Comparison of ENCODE assay signal across 18 cellular contexts in the genomic region with DNA sequence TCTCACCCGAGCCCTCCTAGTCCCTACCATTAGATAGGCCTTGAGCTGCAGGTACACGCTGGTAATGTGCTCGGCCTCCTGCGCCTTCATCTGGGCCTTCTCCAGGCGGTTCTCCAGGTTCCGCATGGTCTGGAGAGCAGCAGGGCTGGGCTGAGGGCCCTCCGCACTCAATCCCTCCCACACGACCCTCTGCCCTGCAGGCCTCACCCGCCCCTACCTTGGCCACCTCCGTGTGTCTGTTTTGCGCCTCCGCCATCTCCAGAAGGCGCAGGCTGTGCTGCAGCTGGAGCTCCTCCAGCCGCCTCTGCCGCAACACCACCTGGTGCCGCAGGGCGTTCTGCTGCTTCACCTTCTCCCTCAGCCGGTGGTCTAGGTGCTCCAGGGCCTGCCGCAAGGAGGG. TPM values are rescaled to one million over a fixed set of nuclear protein-coding genes. Genes with fewer than 3 reads are reported as not detected.
DNase-seq lines count a peak whose midpoint lies in the region; FAIRE-seq and TF ChIP-seq lines count a peak whose summit lies in the region.
"Had no signal": no experiment of that assay in that cellular context is flagged by ENCODE, and none has a peak within 500 bp of the region (broad histone marks: within the 10 kb centered on the region; RNA-seq: fewer than 3 reads in every experiment).

No MANE protein-coding gene starts in this region.

- H4K91ac ChIP-seq in H1 (replicated peaks; ENCODE audit: insufficient read length, low read length) = peak overlapping the region; percentile 22

- H3K56ac ChIP-seq in H1 (replicated peaks; ENCODE audit: insufficient read length, low read depth, low read length) = no peak overlapping the region

- peaks cover 22% of the 10 kb centered on the region for H3K27me3 Mint-ChIP-seq in mesothelial cell of epicardium (ENCODE audit: low read depth)

- no peak for TF ChIP-seq EP300 in H1 (IDR thresholded peaks at IDR 0.05; ENCODE audit: borderline replicate concordance in 1 of 2, low read depth in 2 of 2, low read length in 2 of 2)

- TF ChIP-seq CTCF in GM13976 (IDR thresholded peaks at IDR 0.05; ENCODE audit: borderline replicate concordance, control extremely low read depth, extremely low read depth, insufficient read depth, missing control alignments) (no peak), H1 (IDR thresholded peaks at IDR 0.05; ENCODE audit: control extremely low read depth in 1 of 3, insufficient read depth in 1 of 3, low read depth in 1 of 3, low read length in 3 of 3) (no peak), mesothelial cell of epicardium (IDR thresholded peaks at IDR 0.05; ENCODE audit: unreplicated experiment) (no peak)

- peak; percentile 9 for DNase-seq in GM13976 (ENCODE audit: low spot score)
- DNase-seq in H7 = peak; percentile 18
- DNase-seq in H1 (ENCODE audit: low read depth in 1 of 2, low spot score in 2 of 2) = no peak
- DNase-seq in NCI-H2227 treated with DMSO at 0.1 percent for 48 hours (lab: John Stamatoyannopoulos, UW) = no peak
- DNase-seq in mesothelial cell of epicardium (ENCODE audit: low spot score in 2 of 2, unreplicated experiment in 2 of 2) = no peak
- DNase-seq: ACHN; BE2C; C1 segment of cervical spinal cord; Caco-2; CD4-positive, alpha-beta T cell; GM23248 had no signal

- in situ Hi-C loops in GM13976 (cut with MboI; ENCODE audit: low sequenced_read_pairs, unreplicated experiment) = no loop called here

- no peak for FAIRE-seq in H1 (lab: Jason Lieb, UNC)
- FAIRE-seq: A204.1, D721Med, G401.6, GM12891, GM18507, H54 had no signal

- POLR2A ChIA-PET in H1 (lab: Charles Lee; ENCODE audit: partially characterized antibody) = interaction anchor here (1.1 to 1.4 kb wide), 2 partner anchors 8 to 9 kb away, joined by 5 read pairs; partner anchors contain the start of genes ODAD3 and PRKCSH

- no peaks in the 10 kb centered on the region for H3K79me2 ChIP-seq in H1 (ENCODE audit: control insufficient read depth in 1 of 2, insufficient read depth in 2 of 2, low read length in 2 of 2)

- H2BK20ac ChIP-seq in H1 (ENCODE audit: low read length) = no peak overlapping the region

- no peak overlapping the region; the same call in 1 of the 2 replicates for H3K18ac ChIP-seq in H1 (ENCODE audit: extremely low read depth, low read length)

- H3K23me2 ChIP-seq in H1 (ENCODE audit: low read depth, low read length) = peaks cover 7% of the 10 kb centered on the region; the same call in 1 of the 2 replicates

- CTCF ChIA-PET in H1 (lab: Charles Lee; ENCODE audit: partially characterized antibody) = interaction anchor here (0.9 to 2.5 kb wide), 5 partner anchors 9 to 56 kb away, joined by 3 to 12 read pairs (median 3); partner anchors contain the start of genes ODAD3 and PRKCSH

- H4K8ac ChIP-seq in H1 (ENCODE audit: extremely low read depth, insufficient read depth, low read length) = peak overlapping the region; percentile 41; the same call in 1 of the 2 replicates

- no peaks in the 10 kb centered on the region for H3K79me1 ChIP-seq in H1 (ENCODE audit: low read depth, low read length)

- WGBS in H1 (ENCODE audit: extremely low coverage in 1 of 2, insufficient coverage in 1 of 2, insufficient read length in 1 of 2, insufficient replicate concordance in 2 of 2, low coverage in 1 of 2, low lambda C conversion rate in 2 of 2, missing lambda C conversion rate in 1 of 2), 2 experiments = 89% methylated on average over 19 of the region's 19 CpGs; no CpG with 5 or more reads in 1 of the 2 experiments

- H3K9ac ChIP-seq in H1 (replicated peaks in 1 of 4; ENCODE audit: extremely low read depth in 1 of 4, low read depth in 3 of 4, low read length in 3 of 4) = no peak overlapping the region
- H3K9ac ChIP-seq: GM23248 had no signal

- no peak overlapping the region for H3K27ac ChIP-seq in H1 (ENCODE audit: low read depth, low read length)
- H3K27ac ChIP-seq: GM23248 had no signal

- H3K27ac Mint-ChIP-seq in mesothelial cell of epicardium = no peak overlapping the region
- H3K27ac Mint-ChIP-seq: CD4-positive, alpha-beta T cell had no signal

- H3K27me3 ChIP-seq in H7 (ENCODE audit: control insufficient read depth, insufficient read depth, low read length) (peaks cover 24% of the 10 kb centered on the region), H1 (replicated peaks in 1 of 4; ENCODE audit: control insufficient read depth in 3 of 4, extremely low read depth in 1 of 4, insufficient read depth in 3 of 4, low read length in 3 of 4) (peaks cover 2 to 16% (median 13%) of the 10 kb centered on the region in 4 experiments)

- H3K36me3 ChIP-seq in H7 (replicated peaks; ENCODE audit: control insufficient read depth, insufficient read depth, low read length) = no peaks in the 10 kb centered on the region
- no peaks in the 10 kb centered on the region for H3K36me3 ChIP-seq in H1 (ENCODE audit: control insufficient read depth in 2 of 4, insufficient read depth in 4 of 4, low read length in 3 of 4)
- H3K36me3 ChIP-seq: BE2C had no signal

- no peak for TF ChIP-seq POLR2A in H1 (IDR thresholded peaks at IDR 0.05; ENCODE audit: control extremely low read depth in 1 of 2, low read depth in 2 of 2, low read length in 2 of 2)

- H3K14ac ChIP-seq in H1 (ENCODE audit: insufficient read length) = no peak overlapping the region

- H2BK5ac ChIP-seq in H1 (ENCODE audit: low read depth, low read length) = peak overlapping the region; percentile 52; the same call in 1 of the 2 replicates

- H3K4me1 Mint-ChIP-seq in mesothelial cell of epicardium = peaks cover 5% of the 10 kb centered on the region

- H3K4me3 ChIP-seq in H7 (ENCODE audit: insufficient read depth, low read depth, low read length) (no peak overlapping the region), H1 (ENCODE audit: extremely low read depth in 1 of 4, insufficient read depth in 2 of 4, low read depth in 3 of 4, low read length in 4 of 4) (no peak overlapping the region)
- H3K4me3 ChIP-seq: GM23248 had no signal

- H3K23ac ChIP-seq in H1 (ENCODE audit: insufficient read length) = no peak overlapping the region

- no peak overlapping the region for H4K5ac ChIP-seq in H1 (ENCODE audit: insufficient read length, low read depth, low read length)

- no peaks in the 10 kb centered on the region for H3K9me3 Mint-ChIP-seq in mesothelial cell of epicardium
- H3K9me3 Mint-ChIP-seq: CD4-positive, alpha-beta T cell had no signal

- TF ChIP-seq RAD21 in H1 (IDR thresholded peaks at IDR 0.05 in 1 of 2, conservative IDR thresholded peaks at IDR 0.05 in 1 of 2; ENCODE audit: low read depth in 2 of 2, low read length in 2 of 2) = no peak

- no peak overlapping the region for H2BK12ac ChIP-seq in H1 (ENCODE audit: low read depth, low read length)

- peaks cover 0 to 13% (median 6%) of the 10 kb centered on the region in 4 experiments; a peak in 5 of 7 replicates for H3K4me1 ChIP-seq in H1 (replicated peaks in 1 of 4; ENCODE audit: control insufficient read depth in 3 of 4, insufficient read depth in 4 of 4, low read length in 3 of 4)
- H3K4me1 ChIP-seq: BE2C, Caco-2 had no signal

- no peak overlapping the region for H2AFZ ChIP-seq in H1 (ENCODE audit: low read length)
- H2AFZ ChIP-seq: GM23248 had no signal

- no peaks in the 10 kb centered on the region for H4K20me1 ChIP-seq in H1 (replicated peaks in 1 of 2; ENCODE audit: control insufficient read depth in 1 of 2, insufficient read depth in 2 of 2, low read length in 2 of 2)

- H2BK120ac ChIP-seq in H1 (replicated peaks; ENCODE audit: low read depth, low read length) = no peak overlapping the region

- H3K4me3 Mint-ChIP-seq in mesothelial cell of epicardium = no peak overlapping the region
- H3K4me3 Mint-ChIP-seq: CD4-positive, alpha-beta T cell had no signal

- no peak overlapping the region for H3K4ac ChIP-seq in H1 (replicated peaks; ENCODE audit: insufficient read length, low read depth, low read length)

- no peaks in the 10 kb centered on the region for H3K9me3 ChIP-seq in H1 (ENCODE audit: insufficient read depth in 2 of 2, low read depth in 1 of 2, low read length in 1 of 2)
- H3K9me3 ChIP-seq: BE2C, Caco-2 had no signal

- no peaks in the 10 kb centered on the region for H3K36me3 Mint-ChIP-seq in mesothelial cell of epicardium

- H2BK15ac ChIP-seq in H1 (ENCODE audit: low read length) = 0 out of 2 replicates have a peak overlapping the region, but pooled peaks have one; percentile 88

- peak overlapping the region; percentile 2; the same call in 1 of the 2 replicates for H2AK5ac ChIP-seq in H1 (ENCODE audit: low read depth, low read length)

- no peak overlapping the region for H3K4me2 ChIP-seq in H1 (ENCODE audit: insufficient read depth in 1 of 2, low read depth in 2 of 2, low read length in 2 of 2)

RNA-seq across cellular contexts. Expression of gene RGL3, which starts 7.5 kb away (rescaled TPM):
- 1.6 and 7.8 TPM in 2 replicates for total RNA-seq in H7 (2014; rRNA removed; shearing (Covaris generic))
- 40.9 and 47.8 TPM in 2 replicates for total RNA-seq in H1 (2021; fragmentation: NEBNext Ultra II Directional; extraction: Animal tissue kit (Norgen Biotek cat#: 25700))
- polyA plus RNA-seq in H1 (2011; rRNA removed) = 36.9 and 78.7 TPM in 2 replicates
- 38.6 TPM for polyA plus RNA-seq in H1 (2011; cell fraction: cytosol; rRNA removed)
- polyA plus RNA-seq in H1 (2011; cell fraction: nucleus; rRNA removed) = 197 TPM
- polyA plus RNA-seq in H1 (2012, experiment 1 of 2) = 64.9 to 73.8 TPM (median 68.2 TPM) in 4 replicates
- 31.6 TPM for polyA plus RNA-seq in H1 (2012, experiment 2 of 2)
- 47.6 TPM for polyA plus RNA-seq in H1 (2013, experiment 1 of 2)
- polyA plus RNA-seq in H1 (2013, experiment 2 of 2) = 46.6 TPM
- polyA minus RNA-seq in H1 (2011; rRNA and poly(A)+ RNA removed) = 11.1 and 14.8 TPM in 2 replicates
- 29.8 TPM for polyA minus RNA-seq in H1 (2011; cell fraction: cytosol; rRNA and poly(A)+ RNA removed)
- polyA minus RNA-seq in H1 (2011; cell fraction: nucleus; rRNA and poly(A)+ RNA removed) = 57.1 TPM
- total RNA-seq in mesothelial cell of epicardium = 80.8 to 84.8 TPM (median 82.6 TPM) in 3 replicates
- total RNA-seq: CD4-positive, alpha-beta T cell had no signal

RNA-seq across cellular contexts. Expression of gene ODAD3, which starts 8.3 kb away (rescaled TPM):
- total RNA-seq in H7 (2014; rRNA removed; shearing (Covaris generic)) = 0.66 and 1.4 TPM in 2 replicates
- total RNA-seq in H1 (2021; fragmentation: NEBNext Ultra II Directional; extraction: Animal tissue kit (Norgen Biotek cat#: 25700)) = 1.6 and 2.2 TPM in 2 replicates
- 2.1 and 4.4 TPM in 2 replicates for polyA plus RNA-seq in H1 (2011; rRNA removed)
- polyA plus RNA-seq in H1 (2011; cell fraction: cytosol; rRNA removed) = 3.0 TPM
- 2.9 TPM for polyA plus RNA-seq in H1 (2011; cell fraction: nucleus; rRNA removed)
- polyA plus RNA-seq in H1 (2012, experiment 1 of 2) = 2.2 to 3.8 TPM (median 3.1 TPM) in 4 replicates
- polyA plus RNA-seq in H1 (2012, experiment 2 of 2) = 2.0 TPM
- polyA plus RNA-seq in H1 (2013, experiment 1 of 2) = 4.0 TPM
- 4.2 TPM for polyA plus RNA-seq in H1 (2013, experiment 2 of 2)
- polyA minus RNA-seq in H1 (2011; rRNA and poly(A)+ RNA removed) = 0.24 and 0.25 TPM in 2 replicates
- polyA minus RNA-seq in H1 (2011; cell fraction: cytosol; rRNA and poly(A)+ RNA removed) = 0.95 TPM
- polyA minus RNA-seq in H1 (2011; cell fraction: nucleus; rRNA and poly(A)+ RNA removed) = 0.30 TPM
- 0.95 to 1.7 TPM (median 1.4 TPM) in 3 replicates for total RNA-seq in mesothelial cell of epicardium
- total RNA-seq: Caco-2; CD4-positive, alpha-beta T cell; HT-29 had no signal

RNA-seq across cellular contexts. Expression of gene PRKCSH, which starts 8.8 kb away (rescaled TPM):
- 97.7 and 108 TPM in 2 replicates for total RNA-seq in H7 (2014; rRNA removed; shearing (Covaris generic))
- total RNA-seq in H1 (2021; fragmentation: NEBNext Ultra II Directional; extraction: Animal tissue kit (Norgen Biotek cat#: 25700)) = 337 and 341 TPM in 2 replicates
- 97.2 and 267 TPM in 2 replicates for polyA plus RNA-seq in H1 (2011; rRNA removed)
- polyA plus RNA-seq in H1 (2011; cell fraction: cytosol; rRNA removed) = 109 TPM
- 496 TPM for polyA plus RNA-seq in H1 (2011; cell fraction: nucleus; rRNA removed)
- polyA plus RNA-seq in H1 (2012, experiment 1 of 2) = 197 to 438 TPM (median 349 TPM) in 4 replicates
- 305 TPM for polyA plus RNA-seq in H1 (2012, experiment 2 of 2)
- 349 TPM for polyA plus RNA-seq in H1 (2013, experiment 1 of 2)
- 317 TPM for polyA plus RNA-seq in H1 (2013, experiment 2 of 2)
- 114 and 172 TPM in 2 replicates for polyA minus RNA-seq in H1 (2011; rRNA and poly(A)+ RNA removed)
- polyA minus RNA-seq in H1 (2011; cell fraction: cytosol; rRNA and poly(A)+ RNA removed) = 276 TPM
- polyA minus RNA-seq in H1 (2011; cell fraction: nucleus; rRNA and poly(A)+ RNA removed) = 164 TPM
- 381 to 396 TPM (median 385 TPM) in 3 replicates for total RNA-seq in mesothelial cell of epicardium

RNA-seq across cellular contexts. Expression of gene EPOR, which starts 42.5 kb away (rescaled TPM):
- total RNA-seq in H7 (2014; rRNA removed; shearing (Covaris generic)) = 14.9 and 15.8 TPM in 2 replicates
- total RNA-seq in H1 (2021; fragmentation: NEBNext Ultra II Directional; extraction: Animal tissue kit (Norgen Biotek cat#: 25700)) = 13.1 and 13.9 TPM in 2 replicates
- polyA plus RNA-seq in H1 (2011; rRNA removed) = 23.4 and 32.3 TPM in 2 replicates
- polyA plus RNA-seq in H1 (2011; cell fraction: cytosol; rRNA removed) = 19.0 TPM
- polyA plus RNA-seq in H1 (2011; cell fraction: nucleus; rRNA removed) = 55.0 TPM
- 12.4 to 18.7 TPM (median 16.6 TPM) in 4 replicates for polyA plus RNA-seq in H1 (2012, experiment 1 of 2)
- polyA plus RNA-seq in H1 (2012, experiment 2 of 2) = 16.9 TPM
- 11.1 TPM for polyA plus RNA-seq in H1 (2013, experiment 1 of 2)
- 11.9 TPM for polyA plus RNA-seq in H1 (2013, experiment 2 of 2)
- polyA minus RNA-seq in H1 (2011; rRNA and poly(A)+ RNA removed) = 6.0 and 6.9 TPM in 2 replicates
- polyA minus RNA-seq in H1 (2011; cell fraction: cytosol; rRNA and poly(A)+ RNA removed) = 13.9 TPM
- 11.4 TPM for polyA minus RNA-seq in H1 (2011; cell fraction: nucleus; rRNA and poly(A)+ RNA removed)
- 23.5 to 24.5 TPM (median 24.3 TPM) in 3 replicates for total RNA-seq in mesothelial cell of epicardium

RNA-seq across cellular contexts. Expression of gene SWSAP1, which starts 52.2 kb away (rescaled TPM):
- total RNA-seq in H7 (2014; rRNA removed; shearing (Covaris generic)) = 3.0 and 3.3 TPM in 2 replicates
- 3.1 and 3.2 TPM in 2 replicates for total RNA-seq in H1 (2021; fragmentation: NEBNext Ultra II Directional; extraction: Animal tissue kit (Norgen Biotek cat#: 25700))
- polyA plus RNA-seq in H1 (2011; rRNA removed) = 5.1 and 5.2 TPM in 2 replicates
- 3.7 TPM for polyA plus RNA-seq in H1 (2011; cell fraction: cytosol; rRNA removed)
- polyA plus RNA-seq in H1 (2011; cell fraction: nucleus; rRNA removed) = 3.3 TPM
- 2.0 to 4.0 TPM (median 3.5 TPM) in 4 replicates for polyA plus RNA-seq in H1 (2012, experiment 1 of 2)
- polyA plus RNA-seq in H1 (2012, experiment 2 of 2) = 3.0 TPM
- 4.8 TPM for polyA plus RNA-seq in H1 (2013, experiment 1 of 2)
- 4.5 TPM for polyA plus RNA-seq in H1 (2013, experiment 2 of 2)
- 0.76 and 1.2 TPM in 2 replicates for polyA minus RNA-seq in H1 (2011; rRNA and poly(A)+ RNA removed)
- polyA minus RNA-seq in H1 (2011; cell fraction: cytosol; rRNA and poly(A)+ RNA removed) = 2.0 TPM
- 2.6 TPM for polyA minus RNA-seq in H1 (2011; cell fraction: nucleus; rRNA and poly(A)+ RNA removed)
- 2.7 to 2.9 TPM (median 2.8 TPM) in 3 replicates for total RNA-seq in mesothelial cell of epicardium

Comparison
In these comparisons a context has a peak if more than half of its experiments do, and no peak if none do; other contexts are left out.
1. DNase-seq: peak in GM13976 (single experiment) and H7 (single experiment); none in H1 (0 of 2), NCI-H2227 treated with DMSO at 0.1 percent for 48 hours (single experiment) and mesothelial cell of epicardium (0 of 2).